ENCODE assay signal across 8 cellular contexts in the genomic region with DNA sequence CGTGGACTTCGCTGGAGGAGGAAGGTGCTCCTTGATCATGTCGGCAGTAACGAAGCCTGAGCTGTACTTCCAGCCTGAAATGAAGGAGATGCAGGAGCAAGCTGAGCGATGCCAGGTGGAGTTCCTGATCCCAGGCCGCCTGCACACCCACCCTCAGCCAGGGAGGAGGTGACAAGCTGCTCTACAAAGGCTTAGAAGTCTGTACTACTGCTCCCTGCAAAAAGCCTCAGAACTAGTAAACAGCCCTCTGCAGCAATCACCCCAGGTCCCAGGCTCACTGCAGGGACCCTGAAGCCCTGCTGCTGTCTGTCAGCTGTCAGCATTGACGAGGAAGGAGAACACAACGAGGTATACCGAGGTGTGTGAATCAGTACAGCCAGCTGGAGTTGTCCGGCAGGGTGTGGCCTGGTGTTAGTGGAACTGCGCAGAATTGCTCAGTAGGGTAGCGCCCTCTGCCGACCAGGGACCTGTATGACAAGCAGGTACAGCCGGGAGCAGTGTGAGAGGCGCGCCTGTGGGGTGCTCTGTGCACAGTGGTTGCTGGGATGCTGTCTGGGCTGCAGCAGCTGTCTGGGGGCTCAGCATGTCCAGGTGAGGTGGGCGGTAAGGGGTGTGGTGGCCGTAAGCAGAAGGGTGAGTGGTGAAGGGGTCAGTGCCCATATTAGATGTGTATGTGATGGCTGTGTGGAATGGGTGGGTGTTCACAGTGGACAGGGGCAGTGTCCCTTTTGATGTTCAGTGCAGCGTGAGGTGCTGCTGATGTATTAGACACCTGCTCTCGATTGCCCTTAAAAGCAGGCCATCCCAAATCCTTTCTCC. TPM values are rescaled to one million over a fixed set of nuclear protein-coding genes. Genes with fewer than 3 reads are reported as not detected.
A peak's percentile ranks its signal among the peaks of the same experiment; 100 is the strongest.
DNase-seq lines count a peak whose midpoint lies in the region; ATAC-seq, FAIRE-seq and TF ChIP-seq lines count a peak whose summit lies in the region.

No MANE protein-coding gene starts in this region.

- intact Hi-C loops in right cardiac atrium (cut with DNase I) = loop anchor here in 2 of 4 donors (5.0 kb wide), 1 partner anchor 93 kb away; no protein-coding TSS in a partner anchor

- no peak overlapping the region for H3K4me3 ChIP-seq in H7 (ENCODE audit: insufficient read depth, low read depth, low read length)
- no peak overlapping the region for H3K4me3 ChIP-seq in right cardiac atrium (ENCODE audit: low read length)
- no peak overlapping the region for H3K4me3 ChIP-seq in small intestine (ENCODE audit: low read depth in 1 of 2, low read length in 2 of 2)

- H3K27me3 ChIP-seq in H7 (ENCODE audit: control insufficient read depth, insufficient read depth, low read length) (no peaks in the 10 kb centered on the region), right cardiac atrium (ENCODE audit: control insufficient read depth, insufficient read depth) (no peaks in the 10 kb centered on the region), small intestine (ENCODE audit: control insufficient read depth in 2 of 2, insufficient read depth in 2 of 2, low read length in 2 of 2) (no peaks in the 10 kb centered on the region)

- no peaks in the 10 kb centered on the region for H3K9me3 ChIP-seq in right cardiac atrium (ENCODE audit: control insufficient read depth, low read length)
- no peaks in the 10 kb centered on the region for H3K9me3 ChIP-seq in small intestine (ENCODE audit: control insufficient read depth, low read depth)

- peak; percentile 90 for DNase-seq in H7
- DNase-seq in T follicular helper cell (ENCODE audit: low read depth) = peak; percentile 44
- peak; percentile 65 for DNase-seq in amniotic epithelial cell (ENCODE audit: low read depth)
- peak; percentile 75 to 86 (median 85) for DNase-seq in right cardiac atrium
- DNase-seq in small intestine = peak; percentile 89
- no peak for DNase-seq in OCI-M2 (lab: John Stamatoyannopoulos, UW; ENCODE audit: unreplicated experiment)

- WGBS in right cardiac atrium = 57% methylated on average over 20 of the region's 20 CpGs
- 37 to 46% (median 37%) methylated on average over 20 of the region's 20 CpGs for WGBS in small intestine, 3 donors

- H3K4me1 ChIP-seq in right cardiac atrium (ENCODE audit: control insufficient read depth, insufficient read depth, low read length) (no peaks in the 10 kb centered on the region), small intestine (ENCODE audit: control insufficient read depth in 2 of 2, insufficient read depth in 1 of 2, low read depth in 1 of 2, low read length in 1 of 2) (no peaks in the 10 kb centered on the region)

- TF ChIP-seq CTCF in GM12874 (IDR thresholded peaks at IDR 0.05; ENCODE audit: insufficient read depth, low read depth, low read length) (peak; percentile 97), LNCAP (IDR thresholded peaks at IDR 0.05) (peak; percentile 89)

- no peak overlapping the region for H3K27ac ChIP-seq in right cardiac atrium (ENCODE audit: low read length)
- no peak overlapping the region for H3K27ac ChIP-seq in small intestine (ENCODE audit: low read depth in 1 of 2, low read length in 1 of 2)

- no peak for FAIRE-seq in small intestine (lab: Jason Lieb, UNC)

- ATAC-seq in right cardiac atrium = peak; percentile 90 to 95

- H3K36me3 ChIP-seq in H7 (replicated peaks; ENCODE audit: control insufficient read depth, insufficient read depth, low read length) (peaks cover 22% of the 10 kb centered on the region), small intestine (ENCODE audit: control insufficient read depth in 2 of 2, insufficient read depth in 2 of 2, low read length in 2 of 2) (peaks cover 0 to 6% of the 10 kb centered on the region in 2 donors)

RNA-seq across cellular contexts. Expression of a gene that starts 7.6 kb away (rescaled TPM):
- 53.0 and 63.2 TPM in 2 replicates for total RNA-seq in H7 (2014; rRNA removed; shearing (Covaris generic))
- total RNA-seq in right cardiac atrium = 1 to 10 TPM; 1.6 to 4.4 (median 2.8) TPM
- polyA plus RNA-seq in right cardiac atrium (2.4 TPM), small intestine (1 to 10 TPM; 1.1 to 4.4 (median 3.5) TPM)

RNA-seq across cellular contexts. Expression of a gene that starts 40.6 kb away (rescaled TPM):
- 0.66 TPM in 1 of 2 replicates, not detected in the other for total RNA-seq in H7 (2014; rRNA removed; shearing (Covaris generic))
- total RNA-seq in right cardiac atrium = not detected
- polyA plus RNA-seq in right cardiac atrium (not detected), small intestine (not detected)
